Comparison of ENCODE assay signal across 9 cellular contexts in genomic region chr6:137928286-137928685, GRCh38.
DNase-seq lines count a peak whose midpoint lies in the region; ATAC-seq and TF ChIP-seq lines count a peak whose summit lies in the region.
"Had no signal": no experiment of that assay in that cellular context is flagged by ENCODE, and none has a peak within 500 bp of the region (broad histone marks: within the 10 kb centered on the region; RNA-seq: fewer than 3 reads in every experiment).

No MANE protein-coding gene starts in this region.

- no peak overlapping the region for H4K91ac ChIP-seq in H9 (ENCODE audit: insufficient read length, low read depth, low read length)

- H3K27ac Mint-ChIP-seq in H9 = no peak overlapping the region

- no peaks in the 10 kb centered on the region for H3K36me3 Mint-ChIP-seq in H9 (ENCODE audit: insufficient read depth in 1 of 3, low read depth in 3 of 3)

- no peak overlapping the region for H3K18ac ChIP-seq in H9 (ENCODE audit: insufficient read length, low read depth, low read length)

- no peak overlapping the region for H2AFZ ChIP-seq in H9 (ENCODE audit: low read length)

- H3K4me3 Mint-ChIP-seq in H9 = no peak overlapping the region

- H3T11ph ChIP-seq in H9 (ENCODE audit: low read length) = no peak overlapping the region

- peak overlapping the region; percentile 8 to 43 (median 30); a peak in 11 of 20 replicates for H3K4me3 ChIP-seq in BLaER1 treated with 17β-estradiol and CSF1 and Interleukin-3, amounts not matched to agents 10 nM and 100 nM
- H3K4me3 ChIP-seq in coronary artery = no peak overlapping the region

- peak overlapping the region; percentile 71 to 94 (median 86) for H3K4me2 ChIP-seq in BLaER1 treated with 17β-estradiol and CSF1 and Interleukin-3, amounts not matched to agents 10 nM and 100 nM
- H3K4me2 ChIP-seq in H9 (ENCODE audit: insufficient read depth, insufficient read length, low read length) = no peak overlapping the region

- no peaks in the 10 kb centered on the region for H3K79me2 ChIP-seq in H9 (ENCODE audit: insufficient read depth, low read length)

- no peak overlapping the region for H2BK20ac ChIP-seq in H9 (ENCODE audit: low read depth, low read length, poor library complexity, severe bottlenecking)

- DNase-seq in NOMO-1 (lab: John Stamatoyannopoulos, UW; ENCODE audit: unreplicated experiment in 2 of 2) = peak; percentile 53 to 85
- no peak for DNase-seq in H9
- no peak for DNase-seq in retina
- DNase-seq in coronary artery (ENCODE audit: low spot score) = no peak
- DNase-seq: foreskin keratinocyte had no signal

- H4K20me1 ChIP-seq in BLaER1 treated with 17β-estradiol and CSF1 and Interleukin-3, amounts not matched to agents 10 nM and 100 nM = no peaks in the 10 kb centered on the region
- H4K20me1 ChIP-seq in H9 (ENCODE audit: control insufficient read depth, insufficient read depth, insufficient read length) = no peaks in the 10 kb centered on the region

- no peak overlapping the region for H2BK15ac ChIP-seq in H9 (ENCODE audit: low read depth, low read length)

- no peak overlapping the region for H3K23ac ChIP-seq in H9 (ENCODE audit: insufficient read length, low read depth, low read length)

- H3K27me3 ChIP-seq in BLaER1 treated with 17β-estradiol and CSF1 and Interleukin-3, amounts not matched to agents 10 nM and 100 nM = no peaks in the 10 kb centered on the region
- no peaks in the 10 kb centered on the region for H3K27me3 ChIP-seq in H9 (ENCODE audit: insufficient read depth, low read length)
- H3K27me3 ChIP-seq: foreskin keratinocyte had no signal

- peak overlapping the region; percentile 74 to 86 (median 79) for H3K9ac ChIP-seq in BLaER1 treated with 17β-estradiol and CSF1 and Interleukin-3, amounts not matched to agents 10 nM and 100 nM
- H3K9ac ChIP-seq in H9 (ENCODE audit: extremely low read depth, insufficient read length, low read length) = no peak overlapping the region

- H2BK12ac ChIP-seq in H9 (ENCODE audit: insufficient read length, low read depth, low read length) = no peak overlapping the region

- H3K4me1 Mint-ChIP-seq in H9 = peaks cover 28 to 32% of the 10 kb centered on the region in 2 experiments

- TF ChIP-seq CTCF in H9 (conservative IDR thresholded peaks at IDR 0.05) = no peak
- TF ChIP-seq CTCF in coronary artery (IDR thresholded peaks at IDR 0.05) = no peak

- no peaks in the 10 kb centered on the region for H3K9me3 Mint-ChIP-seq in H9

- no peaks in the 10 kb centered on the region for H3K79me1 ChIP-seq in H9 (ENCODE audit: insufficient read depth, low read depth, low read length, poor library complexity, severe bottlenecking)

- peaks cover 0 to under 1% (median 0%) of the 10 kb centered on the region in 11 experiments; a peak in 1 of 22 replicates for H3K36me3 ChIP-seq in BLaER1 treated with 17β-estradiol and CSF1 and Interleukin-3, amounts not matched to agents 10 nM and 100 nM

- H4K5ac ChIP-seq in H9 (ENCODE audit: insufficient read length, low read depth, low read length) = no peak overlapping the region

- peaks cover 6% of the 10 kb centered on the region for H3K27me3 Mint-ChIP-seq in H9 (ENCODE audit: low read depth)

- peaks cover 65 to 82% (median 72%) of the 10 kb centered on the region in 10 experiments for H3K4me1 ChIP-seq in BLaER1 treated with 17β-estradiol and CSF1 and Interleukin-3, amounts not matched to agents 10 nM and 100 nM
- peaks cover 8% of the 10 kb centered on the region; the same call in 1 of the 2 replicates for H3K4me1 ChIP-seq in H9 (ENCODE audit: insufficient read depth, low read length)

- no peak overlapping the region for H4K8ac ChIP-seq in H9 (replicated peaks; ENCODE audit: insufficient read length, low read depth, low read length)

- ATAC-seq in GM19463 (IDR thresholded peaks at IDR 0.05; ENCODE audit: unreplicated experiment) (peak; percentile 30), esophagus mucosa (peak; percentile 35), GM21390 (IDR thresholded peaks at IDR 0.05; ENCODE audit: unreplicated experiment) (no peak)
- ATAC-seq: foreskin keratinocyte had no signal

- no peak overlapping the region for H2BK5ac ChIP-seq in H9 (ENCODE audit: insufficient read length, low read length)

- H3K4ac ChIP-seq in H9 (ENCODE audit: low read depth, low read length) = no peak overlapping the region

- no peak overlapping the region for H2AK5ac ChIP-seq in H9 (ENCODE audit: insufficient read length, low read length)

- H3K9me3 ChIP-seq in BLaER1 treated with 17β-estradiol and CSF1 and Interleukin-3, amounts not matched to agents 10 nM and 100 nM (replicated peaks in 1 of 11) = peaks cover 2 to 31% (median 20%) of the 10 kb centered on the region in 11 experiments; a peak in 20 of 22 replicates
- no peaks in the 10 kb centered on the region for H3K9me3 ChIP-seq in H9 (ENCODE audit: control insufficient read depth, low read depth, low read length)

- H3K23me2 ChIP-seq in H9 (ENCODE audit: insufficient read length, low read depth, low read length, poor library complexity, severe bottlenecking) = no peaks in the 10 kb centered on the region

- no peak overlapping the region for H2BK120ac ChIP-seq in H9 (ENCODE audit: low read depth, low read length, poor library complexity, severe bottlenecking)

- WGBS in H9 (ENCODE audit: extremely low coverage, insufficient read length, low lambda C conversion rate) = no CpG with 5 or more reads among the region's 2 CpGs

- H3K27ac ChIP-seq in BLaER1 treated with 17β-estradiol and CSF1 and Interleukin-3, amounts not matched to agents 10 nM and 100 nM = peak overlapping the region; percentile 78 to 96 (median 91); a peak in 21 of 22 replicates
- H3K27ac ChIP-seq in H9 (ENCODE audit: insufficient read length, low read depth, low read length) (no peak overlapping the region), coronary artery (no peak overlapping the region)
- H3K27ac ChIP-seq: foreskin keratinocyte had no signal

- H3K56ac ChIP-seq in H9 (ENCODE audit: insufficient read length, low read depth, low read length) = no peak overlapping the region

- H3K14ac ChIP-seq in H9 (ENCODE audit: insufficient read depth, low read length) = no peak overlapping the region

Comparison
In these comparisons a context has a peak if more than half of its experiments do, and no peak if none do; other contexts are left out.
1. H3K27ac ChIP-seq: peak in BLaER1 treated with 17β-estradiol and CSF1 and Interleukin-3, amounts not matched to agents 10 nM and 100 nM (11 of 11); none in H9 (single experiment) and coronary artery (0 of 2).
2. DNase-seq: peak in NOMO-1 (2 of 2); none in H9 (single experiment), retina (single experiment) and coronary artery (single experiment).